In the genomic region with DNA sequence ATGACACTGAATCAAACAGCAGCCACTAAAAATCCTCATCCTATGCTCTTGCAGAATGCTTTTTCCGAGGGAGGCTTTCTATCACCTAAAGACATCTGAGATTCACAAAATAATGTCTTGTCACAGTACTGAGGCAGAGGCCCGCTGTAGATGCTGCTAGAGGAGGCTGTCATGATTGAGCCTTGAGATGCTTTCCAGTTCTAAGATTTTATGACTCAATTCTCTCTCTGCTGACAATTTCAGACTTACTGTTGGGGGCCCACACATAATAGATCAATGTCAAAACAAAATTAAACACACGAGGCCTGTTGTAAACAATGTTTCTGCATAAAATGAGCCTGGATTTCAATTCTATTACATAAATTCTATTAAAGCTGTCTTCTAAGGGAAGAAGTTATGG, we compare ENCODE assay signal across 26 cellular contexts.
"Had no signal": no experiment of that assay in that cellular context is flagged by ENCODE, and none has a peak within 500 bp of the region (broad histone marks: within the 10 kb centered on the region; RNA-seq: fewer than 3 reads in every experiment).

No MANE protein-coding gene starts in this region.

- H3K27me3 ChIP-seq: neutrophil, right atrium auricular region, vagina had no signal

- H3K9ac ChIP-seq: parathyroid adenoma had no signal

- DNase-seq: effector CD8-positive, alpha-beta T cell; endodermal cell; foreskin melanocyte; glutamatergic neuron; heart right ventricle; hippocampal formation; left cardiac atrium; left ventricle myocardium inferior; lower lobe of right lung; natural killer cell; stimulated activated CD4-positive, alpha-beta T cell treated with anti-CD3 and anti-CD28 coated beads, Interleukin-2, amount 100 ng/mL, for 24 hours; stimulated activated CD4-positive, alpha-beta T cell treated with anti-CD3 and anti-CD28 coated beads, Interleukin-4, amount 100 ng/mL, for 24 hours; stimulated activated naive CD4-positive, alpha-beta T cell treated with Interleukin-2 at 50 U/mL for 16 hours; stomach; thyroid gland; trophoblast cell had no signal

- H3K4me3 ChIP-seq: heart right ventricle, left ventricle myocardium inferior, lower lobe of right lung, right atrium auricular region, stomach, thyroid gland, vagina had no signal

- H3K27ac ChIP-seq: epithelial cell of prostate, heart right ventricle, left ventricle myocardium inferior, lower lobe of right lung, neutrophil, parathyroid adenoma, right atrium auricular region, stomach, thyroid gland, vagina had no signal

- H3K4me1 ChIP-seq: left ventricle myocardium inferior, lower lobe of right lung, parathyroid adenoma, right atrium auricular region, thyroid gland, vagina had no signal

- H3K36me3 ChIP-seq: heart right ventricle, left ventricle myocardium inferior, lower lobe of right lung, neutrophil, right atrium auricular region, stomach, thyroid gland, vagina had no signal

- H3K9me3 ChIP-seq: heart right ventricle, left ventricle myocardium inferior, lower lobe of right lung, neutrophil, right atrium auricular region, stomach, thyroid gland, vagina had no signal

- H3K79me2 ChIP-seq: parathyroid adenoma had no signal

- FAIRE-seq: colon, islet of Langerhans had no signal

- ATAC-seq: esophagus mucosa; heart right ventricle; left cardiac atrium; lower lobe of right lung; natural killer cell; sciatic nerve; stimulated activated effector memory CD8-positive, alpha-beta T cell treated with anti-CD3 and anti-CD28 coated beads, Interleukin-12 subunit alpha, Interleukin-12 subunit beta, amount 100 ng/mL, for 72 hours had no signal

- H2AFZ ChIP-seq: parathyroid adenoma had no signal
